In genomic region chr9:127961613-127962150, GRCh38 we compare ENCODE assay signal across 16 cellular contexts. TPM values are rescaled to one million over a fixed set of nuclear protein-coding genes. Genes with fewer than 3 reads are reported as not detected.
DNase-seq lines count a peak whose midpoint lies in the region; ATAC-seq and TF ChIP-seq lines count a peak whose summit lies in the region.
"Had no signal": no experiment of that assay in that cellular context is flagged by ENCODE, and none has a peak within 500 bp of the region (broad histone marks: within the 10 kb centered on the region; RNA-seq: fewer than 3 reads in every experiment).

No MANE protein-coding gene starts in this region.

- intact Hi-C loops in A673 (cut with micrococcal nuclease; ENCODE audit: unreplicated experiment) = no loop called here

- H3K27me3 ChIP-seq in A673 (replicated peaks; ENCODE audit: insufficient read depth, low read depth, low read length, poor library complexity) (no peaks in the 10 kb centered on the region), GM23338 (ENCODE audit: insufficient read depth) (no peaks in the 10 kb centered on the region), MG63 (no peaks in the 10 kb centered on the region)
- H3K27me3 ChIP-seq: ascending aorta had no signal

- ATAC-seq in GM23338 (no peak), naive B cell (ENCODE audit: low read depth in 2 of 2) (no peak), HG03571 (IDR thresholded peaks at IDR 0.05; ENCODE audit: unreplicated experiment) (no peak)
- ATAC-seq: mucosa of descending colon, PC-3 had no signal

- H3K4me3 Mint-ChIP-seq in GM23338 = peak overlapping the region; percentile 6; the same call in 1 of the 3 replicates
- H3K4me3 Mint-ChIP-seq in naive B cell = no peak overlapping the region

- H3K36me3 Mint-ChIP-seq in GM23338 (ENCODE audit: low read depth) = peaks cover 2% of the 10 kb centered on the region; the same call in 1 of the 3 replicates
- H3K36me3 Mint-ChIP-seq in naive B cell = peaks cover 0 to 9% of the 10 kb centered on the region in 2 donors

- H3K4me1 Mint-ChIP-seq in GM23338 (peaks cover 55% of the 10 kb centered on the region), naive B cell (peaks cover 47 to 90% (median 64%) of the 10 kb centered on the region in 3 donors)

- H3K4me1 ChIP-seq in A673 (ENCODE audit: insufficient read depth, low read length, poor library complexity, severe bottlenecking) (peaks cover 66% of the 10 kb centered on the region), GM23338 (ENCODE audit: insufficient read depth) (peaks cover 21% of the 10 kb centered on the region)

- peaks cover 22% of the 10 kb centered on the region for H4K20me1 ChIP-seq in GM23338 (replicated peaks; ENCODE audit: insufficient read depth)

- POLR2A ChIA-PET in A673 (lab: Charles Lee; ENCODE audit: low non-redundant PET) = no interaction called here

- H3K27me3 Mint-ChIP-seq in GM23338 (ENCODE audit: insufficient read depth, low read depth, poor library complexity) = peaks cover 17% of the 10 kb centered on the region
- H3K27me3 Mint-ChIP-seq in naive B cell = no peaks in the 10 kb centered on the region
- H3K27me3 Mint-ChIP-seq: progenitor cell of endocrine pancreas had no signal

- no peak overlapping the region for H3K4me2 ChIP-seq in GM23338

- peaks cover 99% of the 10 kb centered on the region for H3K79me2 ChIP-seq in GM23338 (replicated peaks; ENCODE audit: insufficient read depth)

- H3K36me3 ChIP-seq in A673 (ENCODE audit: insufficient read depth, low read length, poor library complexity, severe bottlenecking) (no peaks in the 10 kb centered on the region), GM23338 (ENCODE audit: insufficient read depth) (no peaks in the 10 kb centered on the region), MG63 (peaks cover 14% of the 10 kb centered on the region)
- H3K36me3 ChIP-seq: ascending aorta, HAP-1 had no signal

- H3K9me3 ChIP-seq in A673 (ENCODE audit: low read depth, low read length, poor library complexity, severe bottlenecking) (no peaks in the 10 kb centered on the region), MG63 (no peaks in the 10 kb centered on the region)
- H3K9me3 ChIP-seq: ascending aorta, HAP-1, mucosa of descending colon had no signal

- CTCF ChIA-PET in A673 (lab: Charles Lee) = no interaction called here

- H3K9me2 ChIP-seq in GM23338 (ENCODE audit: insufficient read depth) = no peaks in the 10 kb centered on the region

- H2AFZ ChIP-seq in GM23338 = no peak overlapping the region

- H3K27ac ChIP-seq in A673 (ENCODE audit: low read depth, low read length, poor library complexity, severe bottlenecking) (peak overlapping the region; percentile 96), GM23338 (ENCODE audit: low read depth) (no peak overlapping the region), angular gyrus (ENCODE audit: low read depth, low read length) (peak overlapping the region; percentile 26)

- TF ChIP-seq CTCF in A673 (conservative IDR thresholded peaks at IDR 0.05; ENCODE audit: low read depth, low read length) (no peak), GM23338 (conservative IDR thresholded peaks at IDR 0.05; ENCODE audit: low read depth in 2 of 2) (no peak)

- H3F3A ChIP-seq in GM23338 (replicated peaks; ENCODE audit: low read depth) = 0 out of 2 replicates have a peak, but pooled peaks cover 5% of the 10 kb centered on the region

- no peak overlapping the region for H3K4me3 ChIP-seq in A673 (ENCODE audit: low read depth, low read length, poor library complexity, severe bottlenecking)
- no peak overlapping the region for H3K4me3 ChIP-seq in GM23338
- H3K4me3 ChIP-seq in MG63 = no peak overlapping the region
- H3K4me3 ChIP-seq: ascending aorta, HAP-1, mucosa of descending colon had no signal

- no peaks in the 10 kb centered on the region for H3K9me3 Mint-ChIP-seq in GM23338
- H3K9me3 Mint-ChIP-seq in naive B cell = no peaks in the 10 kb centered on the region

- H3K27ac Mint-ChIP-seq in GM23338 (no peak overlapping the region; the same call in 1 of the 2 replicates), naive B cell (peak overlapping the region in 5 of 6 donors; percentile 39 to 87 (median 84))
- H3K27ac Mint-ChIP-seq: progenitor cell of endocrine pancreas had no signal

- DNase-seq in A673 (ENCODE audit: low spot score) (no peak), GM23338 (ENCODE audit: low spot score) (no peak), naive B cell (no peak), MG63 (no peak), NCI-H1048 (lab: John Stamatoyannopoulos, UW) (no peak)
- DNase-seq in activated CD8-positive, alpha-beta memory T cell treated with anti-CD3 and anti-CD28 coated beads, Interleukin-2, amount 50 U/mL, for 48 hours = no peak
- DNase-seq: EL, NCI-H1105, NCI-H446, PC-3 had no signal

- BruUV-seq in A673 (replicated peaks; lab: Mats Ljungman, UMichigan) = no TSS peak

TF ChIP-seq in GM23338, 12 proteins besides CTCF, POLR2A, EP300 and RAD21:
- no peak for TF ChIP-seq NANOG (IDR thresholded peaks at IDR 0.05; ENCODE audit: borderline replicate concordance)
- TF ChIP-seq STAT1 (IDR thresholded peaks at IDR 0.05; ENCODE audit: unreplicated experiment) = no peak
- TF ChIP-seq POLR2AphosphoS5 (IDR thresholded peaks at IDR 0.05; ENCODE audit: low read depth) = no peak
- no peak for TF ChIP-seq EZH2 (IDR thresholded peaks at IDR 0.05; ENCODE audit: low read depth, unreplicated experiment)
- TF ChIP-seq CREB1 (CRISPR knock-in tag; IDR thresholded peaks at IDR 0.05; ENCODE audit: low read depth) = no peak
- no peak for TF ChIP-seq ZNF114 (CRISPR knock-in tag; IDR thresholded peaks at IDR 0.05)
- no peak for TF ChIP-seq ZNF331 (CRISPR knock-in tag; IDR thresholded peaks at IDR 0.05; ENCODE audit: low read depth)
- TF ChIP-seq EZH2phosphoT487 (IDR thresholded peaks at IDR 0.05; ENCODE audit: unreplicated experiment) = no peak
- no peak for TF ChIP-seq JUNB (IDR thresholded peaks at IDR 0.05; ENCODE audit: unreplicated experiment)
- no peak for TF ChIP-seq REST (IDR thresholded peaks at IDR 0.05; ENCODE audit: unreplicated experiment)

RNA-seq across cellular contexts. Expression of gene EEIG1, which starts 19.1 kb away (rescaled TPM):
- total RNA-seq in A673 (2021) = 30.0 and 34.1 TPM in 2 replicates
- 21.5 and 22.4 TPM in 2 replicates for total RNA-seq in GM23338 (2014; rRNA removed; shearing (Covaris generic))
- polyA plus RNA-seq in GM23338 (2016; fragmentation: Nextera tagmentation; extraction: Ambion mirVana) (11.2 and 11.5 TPM in 2 replicates), naive B cell (ENCODE audit: low read depth in 6 of 6) (10 to 100 TPM; 12.3 to 36.9 (median 21.6) TPM)
- total RNA-seq in MG63 (2014; rRNA removed; shearing (Covaris generic); ENCODE audit: low replicate concordance) = 10.3 and 11.8 TPM in 2 replicates

RNA-seq across cellular contexts. Expression of gene DPM2, which starts 24.0 kb away (rescaled TPM):
- 51.5 and 52.9 TPM in 2 replicates for total RNA-seq in A673 (2021)
- total RNA-seq in GM23338 (2014; rRNA removed; shearing (Covaris generic)) = 29.0 and 36.6 TPM in 2 replicates
- polyA plus RNA-seq in GM23338 (2016; fragmentation: Nextera tagmentation; extraction: Ambion mirVana) = 92.2 and 92.4 TPM in 2 replicates
- 10 to 100 TPM; 46.3 to 78.7 (median 54.2) TPM for polyA plus RNA-seq in naive B cell (ENCODE audit: low read depth in 6 of 6)
- total RNA-seq in MG63 (2014; rRNA removed; shearing (Covaris generic); ENCODE audit: low replicate concordance) = 23.3 and 38.9 TPM in 2 replicates

RNA-seq across cellular contexts. Expression of gene PIP5KL1, which starts 31.1 kb away (rescaled TPM):
- 2.6 and 3.9 TPM in 2 replicates for total RNA-seq in A673 (2021)
- total RNA-seq in GM23338 (2014; rRNA removed; shearing (Covaris generic)) = 7.5 and 13.4 TPM in 2 replicates
- polyA plus RNA-seq in GM23338 (2016; fragmentation: Nextera tagmentation; extraction: Ambion mirVana) (19.5 and 25.1 TPM in 2 replicates), naive B cell (ENCODE audit: low read depth in 6 of 6) (1 to 10 TPM in 1 of 6 donors, under 1 TPM in 1, not detected in 4; 0.73 to 1.0 TPM)
- 0.13 TPM in 1 of 2 replicates, not detected in the other for total RNA-seq in MG63 (2014; rRNA removed; shearing (Covaris generic); ENCODE audit: low replicate concordance)
- total RNA-seq: ascending aorta had no signal

RNA-seq across cellular contexts. Expression of gene ST6GALNAC4, which starts 44.8 kb away (rescaled TPM):
- 11.8 and 15.8 TPM in 2 replicates for total RNA-seq in A673 (2021)
- total RNA-seq in GM23338 (2014; rRNA removed; shearing (Covaris generic)) = 35.3 and 39.1 TPM in 2 replicates
- polyA plus RNA-seq in GM23338 (2016; fragmentation: Nextera tagmentation; extraction: Ambion mirVana) = 7.9 and 8.1 TPM in 2 replicates
- polyA plus RNA-seq in naive B cell (ENCODE audit: low read depth in 6 of 6) = 10 to 100 TPM; 19.7 to 36.6 (median 25.0) TPM
- total RNA-seq in MG63 (2014; rRNA removed; shearing (Covaris generic); ENCODE audit: low replicate concordance) = 4.7 and 26.9 TPM in 2 replicates
